In genomic region chr3:49081429-49081828, GRCh38 we compare ENCODE assay signal across 19 cellular contexts. TPM values are rescaled to one million over a fixed set of nuclear protein-coding genes. Genes with fewer than 3 reads are reported as not detected.
"Had no signal": no experiment of that assay in that cellular context is flagged by ENCODE, and none has a peak within 500 bp of the region (broad histone marks: within the 10 kb centered on the region; RNA-seq: fewer than 3 reads in every experiment).

No MANE protein-coding gene starts in this region.

- DNase-seq: activated B cell treated with CpG ODN at 0.5 μM for 24 hours; activated CD4-positive, alpha-beta T cell treated with anti-CD3 and anti-CD28 coated beads for 48 hours; activated CD8-positive, alpha-beta T cell treated with anti-CD3 and anti-CD28 coated beads for 36 hours; activated effector memory CD4-positive, alpha-beta T cell treated with Interleukin-2 at 50 U/mL for 16 hours; activated naive CD4-positive, alpha-beta T cell treated with anti-CD3 and anti-CD28 coated beads, Interleukin-2, amount 50 U/mL, for 16 hours; activated T-cell treated with anti-CD3 and anti-CD28 coated beads, Interleukin-2, amount 50 U/mL, for 4 hours; dorsolateral prefrontal cortex; endodermal cell; erythroblast; hypothalamus; left ventricle myocardium superior; mesendoderm; occipital lobe; stimulated activated CD4-positive, alpha-beta T cell treated with anti-CD3 and anti-CD28 coated beads, Interleukin-2, amount 100 ng/mL, for 48 hours; thyroid gland had no signal

- ATAC-seq: activated CD8-positive, alpha-beta T cell treated with anti-CD3 and anti-CD28 coated beads for 36 hours; activated T-cell treated with anti-CD3 and anti-CD28 coated beads, Interleukin-2, amount 50 U/mL, for 4 hours; left ventricle myocardium superior; natural killer cell treated with Interleukin-12 subunit alpha and Interleukin-12 subunit beta and Interleukin-15 and Interleukin-18, amount 100 ng/mL, for 72 hours; stimulated activated memory B cell treated with anti-CD40 and anti-IgM and Interleukin-4, amounts not matched to agents 10 μg/mL and 1 μg/mL and 100 μg/mL, for 72 hours had no signal

- H3K9me3 ChIP-seq: right atrium auricular region, thyroid gland had no signal

- H3K4me1 ChIP-seq: thyroid gland had no signal

- H3K4me3 ChIP-seq: cardiac muscle cell, dorsolateral prefrontal cortex, right atrium auricular region, thyroid gland had no signal

- H3K36me3 Mint-ChIP-seq: natural killer cell treated with Interleukin-12 subunit alpha and Interleukin-12 subunit beta and Interleukin-15 and Interleukin-18, amount 100 ng/mL, for 72 hours had no signal

- H3K27ac Mint-ChIP-seq: activated B cell treated with CpG ODN at 0.5 μM for 24 hours; activated CD8-positive, alpha-beta T cell treated with anti-CD3 and anti-CD28 coated beads for 36 hours; endodermal cell; natural killer cell treated with Interleukin-12 subunit alpha and Interleukin-12 subunit beta and Interleukin-15 and Interleukin-18, amount 100 ng/mL, for 72 hours; stimulated activated memory B cell treated with anti-CD40 and anti-IgM and Interleukin-4, amounts not matched to agents 10 μg/mL and 1 μg/mL and 100 μg/mL, for 72 hours had no signal

- H3K27ac ChIP-seq: cardiac muscle cell, dorsolateral prefrontal cortex, right atrium auricular region, thyroid gland had no signal

- H3K9me3 Mint-ChIP-seq: activated B cell treated with CpG ODN at 0.5 μM for 24 hours; activated CD8-positive, alpha-beta T cell treated with anti-CD3 and anti-CD28 coated beads for 36 hours; activated T-cell treated with anti-CD3 and anti-CD28 coated beads, Interleukin-2, amount 50 U/mL, for 4 hours; endodermal cell; natural killer cell treated with Interleukin-12 subunit alpha and Interleukin-12 subunit beta and Interleukin-15 and Interleukin-18, amount 100 ng/mL, for 72 hours; stimulated activated memory B cell treated with anti-CD40 and anti-IgM and Interleukin-4, amounts not matched to agents 10 μg/mL and 1 μg/mL and 100 μg/mL, for 72 hours had no signal

- H3K27me3 ChIP-seq: cardiac muscle cell, dorsolateral prefrontal cortex, right atrium auricular region, thyroid gland had no signal

- H3K27me3 Mint-ChIP-seq: activated B cell treated with CpG ODN at 0.5 μM for 24 hours; activated CD8-positive, alpha-beta T cell treated with anti-CD3 and anti-CD28 coated beads for 36 hours; natural killer cell treated with Interleukin-12 subunit alpha and Interleukin-12 subunit beta and Interleukin-15 and Interleukin-18, amount 100 ng/mL, for 72 hours; stimulated activated memory B cell treated with anti-CD40 and anti-IgM and Interleukin-4, amounts not matched to agents 10 μg/mL and 1 μg/mL and 100 μg/mL, for 72 hours had no signal

- H3K4me3 Mint-ChIP-seq: activated B cell treated with CpG ODN at 0.5 μM for 24 hours; activated CD8-positive, alpha-beta T cell treated with anti-CD3 and anti-CD28 coated beads for 36 hours; activated T-cell treated with anti-CD3 and anti-CD28 coated beads, Interleukin-2, amount 50 U/mL, for 4 hours; endodermal cell; natural killer cell treated with Interleukin-12 subunit alpha and Interleukin-12 subunit beta and Interleukin-15 and Interleukin-18, amount 100 ng/mL, for 72 hours; stimulated activated memory B cell treated with anti-CD40 and anti-IgM and Interleukin-4, amounts not matched to agents 10 μg/mL and 1 μg/mL and 100 μg/mL, for 72 hours had no signal

- H3K4me1 Mint-ChIP-seq: endodermal cell had no signal

RNA-seq across cellular contexts. Expression of gene LAMB2, which starts 51.4 kb away (rescaled TPM):
- total RNA-seq: activated B cell treated with CpG ODN at 0.5 μM for 24 hours; activated CD8-positive, alpha-beta T cell treated with anti-CD3 and anti-CD28 coated beads for 36 hours; natural killer cell treated with Interleukin-12 subunit alpha and Interleukin-12 subunit beta and Interleukin-15 and Interleukin-18, amount 100 ng/mL, for 72 hours had no signal
